In genomic region chrX:7112071-7112470, GRCh38 we compare ENCODE assay signal across 26 cellular contexts.
"Had no signal": no experiment of that assay in that cellular context is flagged by ENCODE, and none has a peak within 500 bp of the region (broad histone marks: within the 10 kb centered on the region; RNA-seq: fewer than 3 reads in every experiment).

No MANE protein-coding gene starts in this region.

- H3K9me3 ChIP-seq: breast epithelium, esophagus squamous epithelium, gastrocnemius medialis, stomach, uterus had no signal

- H3K9ac ChIP-seq: neural progenitor cell had no signal

- DNase-seq: activated CD4-positive, alpha-beta memory T cell treated with anti-CD3 and anti-CD28 coated beads, Interleukin-2, amount 10 ng/mL, durations not matched to agents 7 days and 5 days; activated CD4-positive, alpha-beta T cell treated with anti-CD3 and anti-CD28 coated beads, Interleukin-2, amount 10 ng/mL, durations not matched to agents 24 days and 14 days; activated effector memory CD4-positive, alpha-beta T cell treated with Interleukin-2 at 50 U/mL for 16 hours; activated naive CD4-positive, alpha-beta T cell treated with anti-CD3 and anti-CD28 coated beads for 36 hours; activated naive CD8-positive, alpha-beta T cell treated with anti-CD3 and anti-CD28 coated beads, Interleukin-2, amount 10 ng/mL, durations not matched to agents 7 days and 5 days; activated T-cell treated with anti-CD3 and anti-CD28 coated beads, Interleukin-2, amount 50 U/mL, for 72 hours; amniotic stem cell; esophagus squamous epithelium; gastrocnemius medialis; head of caudate nucleus; hypothalamus; left colon; naive thymus-derived CD8-positive, alpha-beta T cell; small intestine; stimulated activated CD4-positive, alpha-beta T cell treated with anti-CD3 and anti-CD28 coated beads, Interleukin-2, amount 100 ng/mL, for 24 hours; stomach; trophoblast cell; uterus had no signal

- H3K36me3 ChIP-seq: breast epithelium, esophagus squamous epithelium, gastrocnemius medialis, neural progenitor cell, uterus had no signal

- H3K4me3 ChIP-seq: breast epithelium, coronary artery, esophagus squamous epithelium, gastrocnemius medialis, neural progenitor cell, stomach, uterus had no signal

- H3K4me2 ChIP-seq: neural progenitor cell had no signal

- H3K27me3 ChIP-seq: breast epithelium, esophagus squamous epithelium, gastrocnemius medialis, neural progenitor cell, stomach, uterus had no signal

- H2AFZ ChIP-seq: neural progenitor cell had no signal

- H3K4me1 ChIP-seq: breast epithelium had no signal

- ATAC-seq: activated CD4-positive, CD25-positive, alpha-beta regulatory T cell treated with anti-CD3 and anti-CD28 coated beads, Interleukin-2, amount 50 U/mL, for 24 hours; activated T-cell treated with anti-CD3 and anti-CD28 coated beads, Interleukin-2, amount 50 U/mL, for 72 hours; gastrocnemius medialis; left colon; naive thymus-derived CD8-positive, alpha-beta T cell; sciatic nerve; stimulated activated memory B cell treated with anti-CD40 and anti-IgM and Interleukin-4, amounts not matched to agents 10 μg/mL and 1 μg/mL and 100 μg/mL, for 72 hours had no signal

- H3K27ac ChIP-seq: breast epithelium, coronary artery, esophagus squamous epithelium, gastrocnemius medialis, neural progenitor cell, stomach, uterus, VCaP had no signal

- FAIRE-seq: islet of Langerhans, small intestine had no signal
